In the genomic region with DNA sequence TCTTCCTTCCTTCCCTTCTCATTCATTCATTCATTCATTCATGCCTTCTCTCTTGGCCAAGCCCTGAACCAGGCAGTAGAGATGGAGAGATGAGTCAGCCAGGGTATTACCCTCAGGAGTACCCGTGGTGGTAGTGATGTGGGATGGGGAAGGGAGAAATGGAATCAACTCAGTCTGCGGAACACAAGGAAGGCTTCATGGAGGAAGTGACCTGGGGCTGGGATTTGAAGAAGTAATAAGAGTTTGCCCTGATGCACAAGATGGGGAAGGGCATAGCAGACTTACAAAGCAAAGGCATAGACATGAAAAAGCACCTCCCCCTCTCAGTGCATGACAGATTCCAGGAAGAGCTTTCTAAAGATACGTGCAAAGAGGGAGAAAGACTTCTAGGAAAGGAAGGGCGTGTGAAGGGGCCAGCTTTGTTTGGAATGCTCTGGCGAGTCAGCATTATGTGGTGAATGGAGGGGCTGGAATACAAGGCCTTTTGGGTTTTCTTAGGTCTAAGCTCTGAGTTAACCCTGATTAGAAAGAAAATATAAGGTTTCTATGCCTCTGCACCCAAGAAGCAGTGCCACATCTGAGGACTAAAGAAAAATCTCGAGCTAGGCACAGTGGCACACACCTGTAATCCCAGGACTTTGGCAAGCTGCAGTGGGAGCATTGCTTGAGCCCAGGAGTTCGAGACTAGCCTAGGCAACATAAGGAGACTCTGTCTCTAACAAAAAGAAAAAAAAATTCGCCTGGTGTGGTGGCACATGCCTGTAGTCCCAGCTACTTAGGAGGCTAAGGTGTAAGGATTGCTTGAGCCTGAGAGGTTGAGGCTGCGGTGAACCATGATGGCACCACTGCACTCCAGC, we compare ENCODE assay signal across 10 cellular contexts. TPM values are rescaled to one million over a fixed set of nuclear protein-coding genes. Genes with fewer than 3 reads are reported as not detected.
DNase-seq lines count a peak whose midpoint lies in the region; ATAC-seq and TF ChIP-seq lines count a peak whose summit lies in the region.
"Had no signal": no experiment of that assay in that cellular context is flagged by ENCODE, and none has a peak within 500 bp of the region (broad histone marks: within the 10 kb centered on the region; RNA-seq: fewer than 3 reads in every experiment).

No MANE protein-coding gene starts in this region.

- H3K27me3 Mint-ChIP-seq in T-helper 2 cell treated with Interferon-gamma antibody and Interleukin-4, amounts not matched to agents 5 μg/mL and 100 μg/mL, for 36 hours (ENCODE audit: low read depth) = peaks cover 2% of the 10 kb centered on the region

- no peak overlapping the region for H3K27ac Mint-ChIP-seq in T-helper 2 cell treated with Interferon-gamma antibody and Interleukin-4, amounts not matched to agents 5 μg/mL and 100 μg/mL, for 36 hours

- DNase-seq in T-helper 2 cell treated with Interferon-gamma antibody and Interleukin-4, amounts not matched to agents 5 μg/mL and 100 μg/mL, for 36 hours (ENCODE audit: low spot score) = no peak
- no peak for DNase-seq in T-helper 2 cell
- no peak for DNase-seq in adrenal gland
- DNase-seq in islet precursor cell = peak; percentile 56
- DNase-seq in transverse colon = no peak
- no peak for DNase-seq in Peyer's patch
- DNase-seq: NCI-H1105, tibial artery had no signal

- WGBS in adrenal gland, 4 donors = 66 to 80% (median 67%) methylated on average over 9 of the region's 9 CpGs
- WGBS in transverse colon (ENCODE audit: low coverage in 1 of 2), 2 donors = 41 to 71% methylated on average over 7 to 9 of the region's 9 CpGs

- no peak for ATAC-seq in HG02840 (IDR thresholded peaks at IDR 0.05; ENCODE audit: low FRiP score, unreplicated experiment)
- no peak for ATAC-seq in GM21723 (IDR thresholded peaks at IDR 0.05; ENCODE audit: unreplicated experiment)

- peaks cover 23% of the 10 kb centered on the region for H3K4me1 Mint-ChIP-seq in T-helper 2 cell treated with Interferon-gamma antibody and Interleukin-4, amounts not matched to agents 5 μg/mL and 100 μg/mL, for 36 hours (ENCODE audit: low read depth)

- H3K4me1 ChIP-seq in adrenal gland (replicated peaks in 1 of 2) (peaks cover 0 to 15% of the 10 kb centered on the region in 2 donors), transverse colon (peaks cover 0 to 4% (median 1%) of the 10 kb centered on the region in 4 donors), Peyer's patch (no peaks in the 10 kb centered on the region)

- in situ Hi-C loops in transverse colon (cut with MboI; ENCODE audit: low pct_ligation_motif_present in 1 of 4, low pct_unique_long_range_greater_than_20kb in 1 of 4, low sequenced_read_pairs in 3 of 4) = loop anchor here in 2 of 4 donors (25.0 kb wide), 1 partner anchor 213 kb away; the partner anchor contains the start of gene B3GNT6 (in 2 of the 2)

- TF ChIP-seq POLR2A in adrenal gland (IDR thresholded peaks at IDR 0.05) (no peak), transverse colon (IDR thresholded peaks at IDR 0.05) (no peak), Peyer's patch (IDR thresholded peaks at IDR 0.05) (no peak)

- H3K36me3 Mint-ChIP-seq in T-helper 2 cell treated with Interferon-gamma antibody and Interleukin-4, amounts not matched to agents 5 μg/mL and 100 μg/mL, for 36 hours (ENCODE audit: low read depth) = no peaks in the 10 kb centered on the region

- peaks cover 7% of the 10 kb centered on the region for H3K9me3 Mint-ChIP-seq in T-helper 2 cell treated with Interferon-gamma antibody and Interleukin-4, amounts not matched to agents 5 μg/mL and 100 μg/mL, for 36 hours

- TF ChIP-seq CTCF in adrenal gland (IDR thresholded peaks at IDR 0.05) (no peak), transverse colon (IDR thresholded peaks at IDR 0.05) (no peak), Peyer's patch (IDR thresholded peaks at IDR 0.05) (no peak)

- no peaks in the 10 kb centered on the region for H3K9me3 ChIP-seq in adrenal gland (replicated peaks in 1 of 3)
- no peaks in the 10 kb centered on the region for H3K9me3 ChIP-seq in transverse colon
- no peaks in the 10 kb centered on the region for H3K9me3 ChIP-seq in Peyer's patch
- H3K9me3 ChIP-seq: tibial artery had no signal

- H3K36me3 ChIP-seq in adrenal gland (replicated peaks in 1 of 2) (no peaks in the 10 kb centered on the region), transverse colon (no peaks in the 10 kb centered on the region), Peyer's patch (no peaks in the 10 kb centered on the region)
- H3K36me3 ChIP-seq: tibial artery had no signal

- H3K4me3 Mint-ChIP-seq in T-helper 2 cell treated with Interferon-gamma antibody and Interleukin-4, amounts not matched to agents 5 μg/mL and 100 μg/mL, for 36 hours = peak overlapping the region; percentile 7

- no peak for TF ChIP-seq EP300 in transverse colon (IDR thresholded peaks at IDR 0.05; ENCODE audit: low read depth)

- intact Hi-C loops in adrenal gland (cut with DNase I) (no loop called here), transverse colon (cut with DNase I; ENCODE audit: low total_unique reads) (no loop called here)

- H3K4me3 ChIP-seq in adrenal gland = no peak overlapping the region
- H3K4me3 ChIP-seq in transverse colon = no peak overlapping the region
- H3K4me3 ChIP-seq in Peyer's patch = no peak overlapping the region
- H3K4me3 ChIP-seq: tibial artery had no signal

- H3K27me3 ChIP-seq in adrenal gland (no peaks in the 10 kb centered on the region), transverse colon (no peaks in the 10 kb centered on the region), Peyer's patch (no peaks in the 10 kb centered on the region)
- H3K27me3 ChIP-seq: tibial artery had no signal

- H3K27ac ChIP-seq in adrenal gland (peak overlapping the region in 3 of 5 donors; percentile 24 to 66 (median 65)), transverse colon (peak overlapping the region; percentile 4 to 57 (median 40)), Peyer's patch (peak overlapping the region in 1 of 4 donors; percentile 52)
- H3K27ac ChIP-seq: tibial artery had no signal

RNA-seq across cellular contexts. Expression of gene ACER3, which starts 36.4 kb away (rescaled TPM):
- 10 to 100 TPM in 6 of 8 donors, 1 to 10 TPM in 2; 9.4 to 22.0 (median 18.3) TPM for total RNA-seq in adrenal gland
- 10 to 100 TPM in 1 of 3 donors, 1 to 10 TPM in 2; 4.1 to 13.8 (median 4.2) TPM for polyA plus RNA-seq in adrenal gland
- total RNA-seq in transverse colon = 10 to 100 TPM in 3 of 4 donors, 1 to 10 TPM in 1; 8.8 to 72.2 (median 29.4) TPM
- 10 to 100 TPM; 13.2 to 25.5 (median 19.8) TPM for total RNA-seq in Peyer's patch

RNA-seq across cellular contexts. Expression of gene TSKU, which starts 41.2 kb away (rescaled TPM):
- total RNA-seq in adrenal gland (100 to 1,000 TPM in 1 of 8 donors, 10 to 100 TPM in 6, 1 to 10 TPM in 1; 6.8 to 129 (median 14.5) TPM), transverse colon (10 to 100 TPM; 32.0 to 80.7 (median 63.4) TPM), Peyer's patch (100 to 1,000 TPM in 2 of 4 donors, 10 to 100 TPM in 2; 27.2 to 152 (median 87.2) TPM)
- 10 to 100 TPM in 1 of 3 donors, 1 to 10 TPM in 2; 6.7 to 10.3 (median 9.1) TPM for polyA plus RNA-seq in adrenal gland
